12 cellular contexts compared by ENCODE assay signal in genomic region chr3:129558772-129559564, GRCh38. TPM values are rescaled to one million over a fixed set of nuclear protein-coding genes. Genes with fewer than 3 reads are reported as not detected.
DNase-seq lines count a peak whose midpoint lies in the region; TF ChIP-seq lines count a peak whose summit lies in the region.
"Had no signal": no experiment of that assay in that cellular context is flagged by ENCODE, and none has a peak within 500 bp of the region (broad histone marks: within the 10 kb centered on the region; RNA-seq: fewer than 3 reads in every experiment).

No MANE protein-coding gene starts in this region.

- POLR2A ChIA-PET in activated CD4-positive, alpha-beta memory T cell treated with anti-CD3 and anti-CD28 coated beads for 36 hours (lab: Charles Lee): no interaction called here

- H3K27me3 ChIP-seq in dorsolateral prefrontal cortex: no peaks in the 10 kb centered on the region

- H3K27ac ChIP-seq in dorsolateral prefrontal cortex: peak overlapping the region in 31 of 59 donors; percentile 6 to 87 (median 53)

- intact Hi-C loops in dorsolateral prefrontal cortex (cut with DNase I) (no loop called here), lower leg skin (cut with DNase I; ENCODE audit: low total_unique reads) (no loop called here)
- intact Hi-C loops in activated CD4-positive, alpha-beta memory T cell treated with anti-CD3 and anti-CD28 coated beads for 36 hours (cut with micrococcal nuclease): no loop called here

- H3K4me3 ChIP-seq in NB4 (ENCODE audit: low read depth, low read length): no peak overlapping the region
- H3K4me3 ChIP-seq in dorsolateral prefrontal cortex: no peak overlapping the region
- H3K4me3 ChIP-seq in lower leg skin (ENCODE audit: low read depth, poor library complexity, severe bottlenecking): no peak overlapping the region

- TF ChIP-seq POLR2A in NB4 (IDR thresholded peaks at IDR 0.05; ENCODE audit: extremely low read depth, insufficient read length): no peak
- no peak for TF ChIP-seq POLR2A in lower leg skin (IDR thresholded peaks at IDR 0.05)

- H3K4me1 Mint-ChIP-seq in activated CD4-positive, alpha-beta memory T cell treated with anti-CD3 and anti-CD28 coated beads for 36 hours (ENCODE audit: low read depth): peaks cover 3% of the 10 kb centered on the region

- TF ChIP-seq CTCF in NB4 (IDR thresholded peaks at IDR 0.05; ENCODE audit: low read depth, low read length): no peak
- TF ChIP-seq CTCF in dorsolateral prefrontal cortex (IDR thresholded peaks at IDR 0.05 in 54 of 56, conservative IDR thresholded peaks at IDR 0.05 in 2 of 56; ENCODE audit: low read depth in 1 of 56, partially characterized antibody in 56 of 56): no peak
- TF ChIP-seq CTCF in GM10266 (IDR thresholded peaks at IDR 0.05; ENCODE audit: control insufficient read depth, insufficient read depth, low read depth, missing control alignments): no peak
- TF ChIP-seq CTCF in lower leg skin (IDR thresholded peaks at IDR 0.05): no peak

- no peak overlapping the region for H3K4me3 Mint-ChIP-seq in activated CD4-positive, alpha-beta memory T cell treated with anti-CD3 and anti-CD28 coated beads for 36 hours

- 83 to 85% methylated on average over 10 of the region's 11 CpGs for WGBS in lower leg skin, 2 donors

- H3K36me3 Mint-ChIP-seq in activated CD4-positive, alpha-beta memory T cell treated with anti-CD3 and anti-CD28 coated beads for 36 hours: no peaks in the 10 kb centered on the region

- H3K27ac Mint-ChIP-seq in activated CD4-positive, alpha-beta memory T cell treated with anti-CD3 and anti-CD28 coated beads for 36 hours: no peak overlapping the region

- DNase-seq in EH (ENCODE audit: low read depth) (peak; percentile 96), NB4 (ENCODE audit: low read depth) (peak; percentile 84), dorsolateral prefrontal cortex (no peak), renal cortical epithelial cell (ENCODE audit: low read depth) (peak; percentile 74), GM10266 (ENCODE audit: extremely low spot score) (no peak), lower leg skin (ENCODE audit: low spot score in 2 of 2) (no peak), germinal center (ENCODE audit: low spot score) (no peak)
- no peak for DNase-seq in activated CD4-positive, alpha-beta memory T cell treated with anti-CD3 and anti-CD28 coated beads for 36 hours
- DNase-seq: activated CD8-positive, alpha-beta memory T cell treated with anti-CD3 and anti-CD28 coated beads, Interleukin-2, amount 50 U/mL, for 48 hours; NCI-H510A; substantia nigra had no signal

- CTCF ChIA-PET in activated CD4-positive, alpha-beta memory T cell treated with anti-CD3 and anti-CD28 coated beads for 36 hours (lab: Charles Lee): interaction anchor here (1.9 kb wide), 1 partner anchor 69 kb away, joined by 6 read pairs; no protein-coding TSS in a partner anchor

- no peaks in the 10 kb centered on the region for H3K27me3 Mint-ChIP-seq in activated CD4-positive, alpha-beta memory T cell treated with anti-CD3 and anti-CD28 coated beads for 36 hours

- no peaks in the 10 kb centered on the region for H3K9me3 Mint-ChIP-seq in activated CD4-positive, alpha-beta memory T cell treated with anti-CD3 and anti-CD28 coated beads for 36 hours

RNA-seq across cellular contexts. Expression of gene H1-8, which starts 16.0 kb away (rescaled TPM):
- total RNA-seq in dorsolateral prefrontal cortex (not detected), renal cortical epithelial cell (not detected in 2 replicates), lower leg skin (not detected)
- not detected for total RNA-seq in activated CD4-positive, alpha-beta memory T cell treated with anti-CD3 and anti-CD28 coated beads for 36 hours
- total RNA-seq: frontal cortex had no signal

RNA-seq across cellular contexts. Expression of gene RHO, which starts 30.5 kb away (rescaled TPM):
- 1 to 10 TPM in 42 of 120 experiments, under 1 TPM in 74, not detected in 4; 0.18 to 3.1 (median 0.82) TPM for total RNA-seq in dorsolateral prefrontal cortex
- not detected in 2 replicates for total RNA-seq in renal cortical epithelial cell
- not detected for total RNA-seq in activated CD4-positive, alpha-beta memory T cell treated with anti-CD3 and anti-CD28 coated beads for 36 hours
- total RNA-seq in lower leg skin: not detected
- total RNA-seq: frontal cortex had no signal

RNA-seq across cellular contexts. Expression of gene PLXND1, which starts 47.5 kb away (rescaled TPM):
- total RNA-seq in dorsolateral prefrontal cortex (100 to 1,000 TPM in 73 of 120 experiments, 10 to 100 TPM in 47; 60.7 to 184 (median 106) TPM), renal cortical epithelial cell (3.1 and 29.6 TPM in 2 replicates), lower leg skin (10 to 100 TPM; 24.0 to 42.6 (median 30.3) TPM)
- 1 to 10 TPM; 7.2 to 8.6 TPM for total RNA-seq in activated CD4-positive, alpha-beta memory T cell treated with anti-CD3 and anti-CD28 coated beads for 36 hours

Comparison
In these comparisons a context has a peak if more than half of its experiments do, and no peak if none do; other contexts are left out.
1. DNase-seq: peak in EH (single experiment), NB4 (single experiment) and renal cortical epithelial cell (single experiment); none in dorsolateral prefrontal cortex (0 of 10), GM10266 (single experiment), activated CD4-positive, alpha-beta memory T cell treated with anti-CD3 and anti-CD28 coated beads for 36 hours (single experiment), lower leg skin (0 of 2) and germinal center (single experiment).